25 cellular contexts compared by ENCODE assay signal in genomic region chr1:179313004-179313403, GRCh38. TPM values are rescaled to one million over a fixed set of nuclear protein-coding genes. Genes with fewer than 3 reads are reported as not detected.
DNase-seq lines count a peak whose midpoint lies in the region; ATAC-seq, FAIRE-seq and TF ChIP-seq lines count a peak whose summit lies in the region.
"Had no signal": no experiment of that assay in that cellular context is flagged by ENCODE, and none has a peak within 500 bp of the region (broad histone marks: within the 10 kb centered on the region; RNA-seq: fewer than 3 reads in every experiment).

No MANE protein-coding gene starts in this region.

- POLR2A ChIA-PET in CD4-positive, alpha-beta T cell (lab: Charles Lee), result no interaction called here

- WGBS in prostate gland, result 57% methylated on average over 6 of the region's 6 CpGs

- no peaks in the 10 kb centered on the region for H3K9me3 ChIP-seq in CD4-positive, alpha-beta T cell (ENCODE audit: control insufficient read depth, low read length)
- H3K9me3 ChIP-seq in prostate gland, result no peaks in the 10 kb centered on the region
- H3K9me3 ChIP-seq in left ventricle myocardium inferior (replicated peaks), result no peaks in the 10 kb centered on the region
- H3K9me3 ChIP-seq: HAP-1, SJSA1 had no signal

- no peak for ATAC-seq in CD4-positive, alpha-beta T cell (ENCODE audit: poor library complexity)
- no peak for ATAC-seq in central memory CD8-positive, alpha-beta T cell (replicated peaks; ENCODE audit: extremely low read depth, poor library complexity, severe bottlenecking)
- ATAC-seq in omental fat pad (ENCODE audit: low FRiP score), result no peak
- ATAC-seq: GM23338 had no signal

- no peak overlapping the region for H3K4me3 Mint-ChIP-seq in CD4-positive, alpha-beta T cell
- no peak overlapping the region for H3K4me3 Mint-ChIP-seq in central memory CD8-positive, alpha-beta T cell
- H3K4me3 Mint-ChIP-seq: B cell, GM23338, HFFc6, IgD-negative memory B cell had no signal

- FAIRE-seq in H54 (lab: Jason Lieb, UNC), result peak; percentile 76
- FAIRE-seq: GM18507 had no signal

- H3K4me1 Mint-ChIP-seq in CD4-positive, alpha-beta T cell (ENCODE audit: low read depth), result peaks cover 28% of the 10 kb centered on the region
- peaks cover 32% of the 10 kb centered on the region for H3K4me1 Mint-ChIP-seq in central memory CD8-positive, alpha-beta T cell
- H3K4me1 Mint-ChIP-seq: GM23338 had no signal

- CTCF ChIA-PET in CD4-positive, alpha-beta T cell (lab: Charles Lee), result interaction anchor here (0.6 kb wide), 1 partner anchor 34 kb away, joined by 3 read pairs; no protein-coding TSS in a partner anchor

- peaks cover 80% of the 10 kb centered on the region for H3K36me3 Mint-ChIP-seq in CD4-positive, alpha-beta T cell (ENCODE audit: low read depth)
- H3K36me3 Mint-ChIP-seq in central memory CD8-positive, alpha-beta T cell (ENCODE audit: insufficient read depth), result peaks cover 35% of the 10 kb centered on the region

- H3K4me1 ChIP-seq in prostate gland (replicated peaks) (no peaks in the 10 kb centered on the region), left ventricle myocardium inferior (peaks cover 9% of the 10 kb centered on the region)

- H3K27me3 ChIP-seq in CD4-positive, alpha-beta T cell (ENCODE audit: control insufficient read depth, insufficient read depth, low read length), result no peaks in the 10 kb centered on the region
- H3K27me3 ChIP-seq in prostate gland (replicated peaks; ENCODE audit: insufficient read depth), result no peaks in the 10 kb centered on the region
- no peaks in the 10 kb centered on the region for H3K27me3 ChIP-seq in left ventricle myocardium inferior (ENCODE audit: low read depth)
- H3K27me3 ChIP-seq: SJSA1 had no signal

- H3K27ac ChIP-seq in CD4-positive, alpha-beta T cell (ENCODE audit: low read depth, low read length), result no peak overlapping the region
- H3K27ac ChIP-seq in prostate gland (peak overlapping the region in 1 of 2 donors; percentile 65), left ventricle myocardium inferior (replicated peaks) (no peak overlapping the region)
- H3K27ac ChIP-seq: HL-60, KMS-11, PC-9, SJSA1 had no signal

- TF ChIP-seq POLR2A in H54 (IDR thresholded peaks at IDR 0.05; ENCODE audit: low read depth, low read length) (no peak), prostate gland (IDR thresholded peaks at IDR 0.05) (no peak)

- peak overlapping the region; percentile 51 for H3K27ac Mint-ChIP-seq in CD4-positive, alpha-beta T cell
- H3K27ac Mint-ChIP-seq in central memory CD8-positive, alpha-beta T cell (ENCODE audit: low read depth), result peak overlapping the region; percentile 30
- H3K27ac Mint-ChIP-seq: B cell, GM23338, HFFc6, IgD-negative memory B cell had no signal

- H3K9me3 Mint-ChIP-seq in CD4-positive, alpha-beta T cell, result no peaks in the 10 kb centered on the region
- H3K9me3 Mint-ChIP-seq in central memory CD8-positive, alpha-beta T cell, result no peaks in the 10 kb centered on the region
- H3K9me3 Mint-ChIP-seq: GM23338, HFFc6, IgD-negative memory B cell had no signal

- DNase-seq in CD4-positive, alpha-beta T cell, result no peak
- DNase-seq in H54 (ENCODE audit: insufficient read length, low spot score), result no peak
- DNase-seq in central memory CD8-positive, alpha-beta T cell (ENCODE audit: low spot score in 2 of 2), result no peak
- peak; percentile 66 for DNase-seq in prostate gland (ENCODE audit: low spot score)
- no peak for DNase-seq in DMS114 treated with DMSO at 0.1 percent for 48 hours (lab: John Stamatoyannopoulos, UW; ENCODE audit: unreplicated experiment)
- no peak for DNase-seq in omental fat pad (ENCODE audit: low spot score)
- DNase-seq in left ventricle myocardium inferior, result no peak
- DNase-seq: HFFc6, NCI-H1092, NCI-H1436, NCI-H187, NCI-H2107, NCI-H446 treated with DMSO at 0.1 percent for 48 hours, NCI-H526 treated with DMSO at 0.1 percent for 48 hours, PC-9, Right ventricle myocardium superior had no signal

- no peaks in the 10 kb centered on the region for H3K27me3 Mint-ChIP-seq in CD4-positive, alpha-beta T cell
- H3K27me3 Mint-ChIP-seq in central memory CD8-positive, alpha-beta T cell, result no peaks in the 10 kb centered on the region
- H3K27me3 Mint-ChIP-seq: B cell, IgD-negative memory B cell had no signal

- H3K36me3 ChIP-seq in prostate gland (no peaks in the 10 kb centered on the region), left ventricle myocardium inferior (peaks cover 3% of the 10 kb centered on the region)

- TF ChIP-seq CTCF in CD4-positive, alpha-beta T cell (IDR thresholded peaks at IDR 0.05), result no peak
- TF ChIP-seq CTCF in prostate gland (IDR thresholded peaks at IDR 0.05) (no peak), omental fat pad (IDR thresholded peaks at IDR 0.05) (no peak), left ventricle myocardium inferior (IDR thresholded peaks at IDR 0.05; ENCODE audit: borderline replicate concordance) (no peak)

- H3K4me3 ChIP-seq in prostate gland, result no peak overlapping the region
- no peak overlapping the region for H3K4me3 ChIP-seq in left ventricle myocardium inferior
- H3K4me3 ChIP-seq: GM23338, HAP-1, PC-9, SJSA1 had no signal

- intact Hi-C loops in CD4-positive, alpha-beta T cell (cut with DNase I, micrococcal nuclease), result no loop called here
- intact Hi-C loops in prostate gland (cut with DNase I), result no loop called here
- intact Hi-C loops in left ventricle myocardium inferior (cut with micrococcal nuclease), result no loop called here

RNA-seq across cellular contexts. Expression of gene SOAT1, which starts 19.4 kb away (rescaled TPM):
- 10 to 100 TPM; 35.7 to 37.2 TPM for total RNA-seq in CD4-positive, alpha-beta T cell
- total RNA-seq in prostate gland (10 to 100 TPM; 30.9 to 47.2 TPM), omental fat pad (10 to 100 TPM; 20.2 to 46.5 (median 25.3) TPM), left ventricle myocardium inferior (9.8 TPM)

RNA-seq across cellular contexts. Expression of gene AXDND1, which starts 52.8 kb away (rescaled TPM):
- total RNA-seq in CD4-positive, alpha-beta T cell, result 1 to 10 TPM; 1.1 TPM
- total RNA-seq in prostate gland (1 to 10 TPM in 1 of 2 donors, not detected in 1; 7.0 TPM), omental fat pad (under 1 TPM in 2 of 4 donors, not detected in 2; 0.25 to 0.28 TPM), left ventricle myocardium inferior (not detected)
- total RNA-seq: GM23338, Right ventricle myocardium superior, RPMI7951 had no signal
